ENCODE assay signal across 19 cellular contexts in the genomic region with DNA sequence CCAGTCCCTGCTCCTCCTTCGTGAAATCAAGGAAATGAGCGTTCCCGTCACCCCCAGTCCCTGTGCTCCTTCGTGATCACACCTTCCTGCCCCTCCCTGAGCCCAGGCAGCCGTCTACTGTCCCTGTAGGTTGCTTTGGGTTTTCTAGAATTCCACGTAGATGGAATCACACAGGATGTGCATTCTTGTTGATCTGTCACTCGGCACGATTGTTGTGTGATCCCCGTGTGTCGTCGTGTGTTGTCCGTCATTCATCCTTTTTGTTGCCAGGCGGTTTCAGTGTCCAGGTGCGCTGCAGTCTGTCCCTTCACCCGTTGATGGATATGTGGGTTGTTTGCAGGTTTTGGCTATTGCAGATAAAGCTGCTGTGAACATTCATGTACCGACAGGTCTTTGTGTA. TPM values are rescaled to one million over a fixed set of nuclear protein-coding genes. Genes with fewer than 3 reads are reported as not detected.
"Had no signal": no experiment of that assay in that cellular context is flagged by ENCODE, and none has a peak within 500 bp of the region (broad histone marks: within the 10 kb centered on the region; RNA-seq: fewer than 3 reads in every experiment).

No MANE protein-coding gene starts in this region.

- H3K27me3 Mint-ChIP-seq: activated T-helper 17 cell treated with anti-CD3 and anti-CD28 coated beads, Interleukin-2, amount 50 U/mL, for 72 hours; central memory CD8-positive, alpha-beta T cell; stimulated activated memory B cell treated with anti-CD40 and anti-IgM and Interleukin-4, amounts not matched to agents 10 μg/mL and 1 μg/mL and 100 μg/mL, for 72 hours had no signal

- H3K27ac Mint-ChIP-seq: mesothelial cell of epicardium; neural progenitor cell; T-helper 2 cell treated with Interferon-gamma antibody and Interleukin-4, amounts not matched to agents 5 μg/mL and 100 μg/mL, for 36 hours had no signal

- DNase-seq: activated naive CD4-positive, alpha-beta T cell treated with anti-CD3 and anti-CD28 coated beads, Interleukin-2, amount 50 U/mL, for 16 hours; activated T-cell treated with anti-CD3 and anti-CD28 coated beads for 4 hours; amniotic stem cell; body of pancreas; cortex of kidney; effector CD4-positive, alpha-beta T cell; foreskin fibroblast; kidney glomerular epithelial cell; stimulated activated CD4-positive, alpha-beta T cell treated with anti-CD3 and anti-CD28 coated beads, Interleukin-2, amount 100 ng/mL, for 24 hours; transverse colon had no signal

- H2AFZ ChIP-seq: neural progenitor cell had no signal

- H3K4me1 Mint-ChIP-seq: neural progenitor cell had no signal

- ATAC-seq: activated T-helper 17 cell treated with anti-CD3 and anti-CD28 coated beads, Interleukin-2, amount 50 U/mL, for 72 hours; body of pancreas; stimulated activated memory B cell treated with anti-CD40 and anti-IgM and Interleukin-4, amounts not matched to agents 10 μg/mL and 1 μg/mL and 100 μg/mL, for 72 hours had no signal

- H3K4me3 Mint-ChIP-seq: activated T-helper 17 cell treated with anti-CD3 and anti-CD28 coated beads, Interleukin-2, amount 50 U/mL, for 72 hours; central memory CD8-positive, alpha-beta T cell; mesothelial cell of epicardium; neural progenitor cell; stimulated activated memory B cell treated with anti-CD40 and anti-IgM and Interleukin-4, amounts not matched to agents 10 μg/mL and 1 μg/mL and 100 μg/mL, for 72 hours; T-helper 2 cell treated with Interferon-gamma antibody and Interleukin-4, amounts not matched to agents 5 μg/mL and 100 μg/mL, for 36 hours had no signal

- H3K9me3 ChIP-seq: body of pancreas, ovary, transverse colon had no signal

- H3K4me1 ChIP-seq: body of pancreas, neural progenitor cell had no signal

- H3K27me3 ChIP-seq: body of pancreas, neural progenitor cell, ovary, transverse colon had no signal

- H3K36me3 ChIP-seq: ovary had no signal

- H3K4me3 ChIP-seq: body of pancreas, neural progenitor cell, ovary, transverse colon had no signal

- H3K9me3 Mint-ChIP-seq: activated T-helper 17 cell treated with anti-CD3 and anti-CD28 coated beads, Interleukin-2, amount 50 U/mL, for 72 hours; central memory CD8-positive, alpha-beta T cell; stimulated activated memory B cell treated with anti-CD40 and anti-IgM and Interleukin-4, amounts not matched to agents 10 μg/mL and 1 μg/mL and 100 μg/mL, for 72 hours had no signal

- H3K9ac ChIP-seq: neural progenitor cell had no signal

- H3K27ac ChIP-seq: body of pancreas, neural progenitor cell, ovary, transverse colon had no signal

- H3K4me2 ChIP-seq: neural progenitor cell had no signal

RNA-seq across cellular contexts. Expression of a gene that starts 21.1 kb away (rescaled TPM):
- total RNA-seq: activated T-helper 17 cell treated with anti-CD3 and anti-CD28 coated beads, Interleukin-2, amount 50 U/mL, for 72 hours; body of pancreas; liver; subcutaneous adipose tissue; transverse colon had no signal
